Comparison of ENCODE assay signal across 9 cellular contexts in genomic region chr10:63976538-63976937, GRCh38.
DNase-seq lines count a peak whose midpoint lies in the region; ATAC-seq, FAIRE-seq and TF ChIP-seq lines count a peak whose summit lies in the region.
"Had no signal": no experiment of that assay in that cellular context is flagged by ENCODE, and none has a peak within 500 bp of the region (broad histone marks: within the 10 kb centered on the region; RNA-seq: fewer than 3 reads in every experiment).

No MANE protein-coding gene starts in this region.

- H3K36me3 ChIP-seq in H1 (ENCODE audit: control insufficient read depth in 2 of 4, insufficient read depth in 4 of 4, low read length in 3 of 4) = no peaks in the 10 kb centered on the region
- no peaks in the 10 kb centered on the region for H3K36me3 ChIP-seq in naive thymus-derived CD4-positive, alpha-beta T cell (ENCODE audit: control insufficient read depth in 2 of 3, insufficient read depth in 3 of 3, low read length in 3 of 3)

- peaks cover 0 to 5% (median 0%) of the 10 kb centered on the region in 5 donors for H3K27me3 Mint-ChIP-seq in naive thymus-derived CD4-positive, alpha-beta T cell
- H3K27me3 Mint-ChIP-seq: CD4-positive, alpha-beta memory T cell had no signal

- no peak overlapping the region for H2BK15ac ChIP-seq in H1 (ENCODE audit: low read length)

- H2AFZ ChIP-seq in H1 (ENCODE audit: low read length) = peak overlapping the region; percentile 66; the same call in 1 of the 2 replicates

- H3K56ac ChIP-seq in H1 (replicated peaks; ENCODE audit: insufficient read length, low read depth, low read length) = no peak overlapping the region

- H2AK5ac ChIP-seq in H1 (ENCODE audit: low read depth, low read length) = no peak overlapping the region

- H4K20me1 ChIP-seq in H1 (replicated peaks in 1 of 2; ENCODE audit: control insufficient read depth in 1 of 2, insufficient read depth in 2 of 2, low read length in 2 of 2) = no peaks in the 10 kb centered on the region

- H3K4me2 ChIP-seq in H1 (ENCODE audit: insufficient read depth in 1 of 2, low read depth in 2 of 2, low read length in 2 of 2) = no peak overlapping the region

- peak; percentile 0 for DNase-seq in NCI-H2029 treated with DMSO at 0.1 percent for 48 hours (lab: John Stamatoyannopoulos, UW)
- no peak for DNase-seq in NCI-H2029 (lab: John Stamatoyannopoulos, UW)
- peak; percentile 20 to 43 for DNase-seq in SHP77 (lab: John Stamatoyannopoulos, UW)
- peak in 1 of 2 experiments; percentile 75 for DNase-seq in H1 (ENCODE audit: low read depth in 1 of 2, low spot score in 2 of 2)
- DNase-seq in naive thymus-derived CD4-positive, alpha-beta T cell = peak in 2 of 9 donors; percentile 2 to 26
- DNase-seq in NCI-H1694 (lab: John Stamatoyannopoulos, UW) = no peak

- CTCF ChIA-PET in H1 (lab: Charles Lee; ENCODE audit: partially characterized antibody) = interaction anchor here (0.9 to 12.0 kb wide), 34 partner anchors 8 to 214 kb away, joined by 3 to 256 read pairs (median 7); no protein-coding TSS in a partner anchor
- CTCF ChIA-PET in naive thymus-derived CD4-positive, alpha-beta T cell (lab: Charles Lee) = no interaction called here

- no peak overlapping the region for H2BK120ac ChIP-seq in H1 (replicated peaks; ENCODE audit: low read depth, low read length)

- 64% methylated on average over 5 of the region's 5 CpGs; no CpG with 5 or more reads in 1 of the 2 experiments for WGBS in H1 (ENCODE audit: extremely low coverage in 1 of 2, insufficient coverage in 1 of 2, insufficient read length in 1 of 2, insufficient replicate concordance in 2 of 2, low coverage in 1 of 2, low lambda C conversion rate in 2 of 2, missing lambda C conversion rate in 1 of 2), 2 experiments

- peak overlapping the region; percentile 35; the same call in 1 of the 2 replicates for H4K8ac ChIP-seq in H1 (ENCODE audit: extremely low read depth, insufficient read depth, low read length)

- H3K4me3 Mint-ChIP-seq in naive thymus-derived CD4-positive, alpha-beta T cell = no peak overlapping the region
- H3K4me3 Mint-ChIP-seq: CD4-positive, alpha-beta memory T cell had no signal

- H3K27ac ChIP-seq in H1 (ENCODE audit: low read depth, low read length) = no peak overlapping the region
- H3K27ac ChIP-seq in naive thymus-derived CD4-positive, alpha-beta T cell (ENCODE audit: low read depth, low read length) = no peak overlapping the region

- H3K4me1 Mint-ChIP-seq in naive thymus-derived CD4-positive, alpha-beta T cell = peaks cover 0 to 1% (median 0%) of the 10 kb centered on the region in 7 donors
- H3K4me1 Mint-ChIP-seq: CD4-positive, alpha-beta memory T cell had no signal

- no peak for TF ChIP-seq POLR2A in H1 (IDR thresholded peaks at IDR 0.05; ENCODE audit: control extremely low read depth in 1 of 2, low read depth in 2 of 2, low read length in 2 of 2)

- no peak overlapping the region for H3K4ac ChIP-seq in H1 (replicated peaks; ENCODE audit: insufficient read length, low read depth, low read length)

- no peaks in the 10 kb centered on the region for H3K9me3 ChIP-seq in H1 (ENCODE audit: insufficient read depth in 2 of 2, low read depth in 1 of 2, low read length in 1 of 2)
- no peaks in the 10 kb centered on the region for H3K9me3 ChIP-seq in naive thymus-derived CD4-positive, alpha-beta T cell (ENCODE audit: control insufficient read depth in 2 of 3, low read length in 3 of 3)

- FAIRE-seq in H1 (lab: Jason Lieb, UNC) = peak; percentile 45

- H3K9ac ChIP-seq in H1 (replicated peaks in 1 of 4; ENCODE audit: extremely low read depth in 1 of 4, low read depth in 3 of 4, low read length in 3 of 4) = no peak overlapping the region

- peak; percentile 73 to 83 (median 77) for TF ChIP-seq CTCF in H1 (IDR thresholded peaks at IDR 0.05; ENCODE audit: control extremely low read depth in 1 of 3, insufficient read depth in 1 of 3, low read depth in 1 of 3, low read length in 3 of 3)

- H3K18ac ChIP-seq in H1 (ENCODE audit: extremely low read depth, low read length) = no peak overlapping the region

- no peak overlapping the region for H4K5ac ChIP-seq in H1 (ENCODE audit: insufficient read length, low read depth, low read length)

- H3K9me3 Mint-ChIP-seq in naive thymus-derived CD4-positive, alpha-beta T cell = no peaks in the 10 kb centered on the region
- H3K9me3 Mint-ChIP-seq: CD4-positive, alpha-beta memory T cell had no signal

- H3K23ac ChIP-seq in H1 (ENCODE audit: insufficient read length) = no peak overlapping the region

- H3K36me3 Mint-ChIP-seq in naive thymus-derived CD4-positive, alpha-beta T cell = no peaks in the 10 kb centered on the region
- H3K36me3 Mint-ChIP-seq: CD4-positive, alpha-beta memory T cell had no signal

- no peak overlapping the region for H2BK5ac ChIP-seq in H1 (ENCODE audit: low read depth, low read length)

- H3K27me3 ChIP-seq in H1 (replicated peaks in 1 of 4; ENCODE audit: control insufficient read depth in 3 of 4, extremely low read depth in 1 of 4, insufficient read depth in 3 of 4, low read length in 3 of 4) = no peaks in the 10 kb centered on the region
- H3K27me3 ChIP-seq in naive thymus-derived CD4-positive, alpha-beta T cell (ENCODE audit: control insufficient read depth in 2 of 2, insufficient read depth in 2 of 2, low read length in 2 of 2) = no peaks in the 10 kb centered on the region

- H3K4me1 ChIP-seq in H1 (replicated peaks in 1 of 4; ENCODE audit: control insufficient read depth in 3 of 4, insufficient read depth in 4 of 4, low read length in 3 of 4) = no peaks in the 10 kb centered on the region; a peak in 1 of 7 replicates
- no peaks in the 10 kb centered on the region for H3K4me1 ChIP-seq in naive thymus-derived CD4-positive, alpha-beta T cell (ENCODE audit: control insufficient read depth in 2 of 2, insufficient read depth in 2 of 2, low read length in 2 of 2)

- no peaks in the 10 kb centered on the region for H3K79me1 ChIP-seq in H1 (ENCODE audit: low read depth, low read length)

- ATAC-seq in GM19452 (IDR thresholded peaks at IDR 0.05; ENCODE audit: unreplicated experiment) = peak; percentile 91
- ATAC-seq in HG03354 (IDR thresholded peaks at IDR 0.05; ENCODE audit: poor library complexity, severe bottlenecking, unreplicated experiment) = peak; percentile 93
- ATAC-seq in naive thymus-derived CD4-positive, alpha-beta T cell = peak; percentile 43

- H3K23me2 ChIP-seq in H1 (ENCODE audit: low read depth, low read length) = no peaks in the 10 kb centered on the region

- no peak overlapping the region for H3K4me3 ChIP-seq in H1 (ENCODE audit: extremely low read depth in 1 of 4, insufficient read depth in 2 of 4, low read depth in 3 of 4, low read length in 4 of 4)
- no peak overlapping the region for H3K4me3 ChIP-seq in naive thymus-derived CD4-positive, alpha-beta T cell (ENCODE audit: low read length)

- POLR2A ChIA-PET in H1 (lab: Charles Lee; ENCODE audit: partially characterized antibody) = no interaction called here
- POLR2A ChIA-PET in naive thymus-derived CD4-positive, alpha-beta T cell (lab: Charles Lee) = no interaction called here

- H3K27ac Mint-ChIP-seq in naive thymus-derived CD4-positive, alpha-beta T cell = no peak overlapping the region
- H3K27ac Mint-ChIP-seq: CD4-positive, alpha-beta memory T cell had no signal

- intact Hi-C loops in naive thymus-derived CD4-positive, alpha-beta T cell (cut with micrococcal nuclease) = loop anchor here (1.0 to 2.0 kb wide), 3 partner anchors 104 to 110 kb away; no protein-coding TSS in a partner anchor

- no peak overlapping the region for H2BK12ac ChIP-seq in H1 (ENCODE audit: low read depth, low read length)

- H3K14ac ChIP-seq in H1 (ENCODE audit: insufficient read length) = no peak overlapping the region

- no peak overlapping the region; the same call in 1 of the 2 replicates for H2BK20ac ChIP-seq in H1 (ENCODE audit: low read length)

- no peak overlapping the region for H4K91ac ChIP-seq in H1 (replicated peaks; ENCODE audit: insufficient read length, low read length)

- H3K79me2 ChIP-seq in H1 (ENCODE audit: control insufficient read depth in 1 of 2, insufficient read depth in 2 of 2, low read length in 2 of 2) = no peaks in the 10 kb centered on the region

- peak; percentile 73 to 78 for TF ChIP-seq RAD21 in H1 (IDR thresholded peaks at IDR 0.05 in 1 of 2, conservative IDR thresholded peaks at IDR 0.05 in 1 of 2; ENCODE audit: low read depth in 2 of 2, low read length in 2 of 2)

- no peak for TF ChIP-seq EP300 in H1 (IDR thresholded peaks at IDR 0.05; ENCODE audit: borderline replicate concordance in 1 of 2, low read depth in 2 of 2, low read length in 2 of 2)

TF ChIP-seq in H1, 55 proteins besides CTCF, POLR2A, EP300 and RAD21:
- TF ChIP-seq BCL11A (IDR thresholded peaks at IDR 0.05; ENCODE audit: low read depth in 2 of 2, low read length in 2 of 2) (no peak), NANOG (IDR thresholded peaks at IDR 0.05; ENCODE audit: insufficient read depth, low read depth, low read length, poor library complexity, severe bottlenecking) (no peak), FOSL1 (IDR thresholded peaks at IDR 0.05; ENCODE audit: insufficient read depth, low read depth, low read length) (no peak), ATF3 (IDR thresholded peaks at IDR 0.05; ENCODE audit: insufficient read depth, low read depth, low read length) (0 out of 2 replicates have a peak, but pooled peaks have one; percentile 9), SP1 (IDR thresholded peaks at IDR 0.05; ENCODE audit: low read depth, low read length) (no peak), MAX (IDR thresholded peaks at IDR 0.05) (peak; percentile 58), RBBP5 (IDR thresholded peaks at IDR 0.05; ENCODE audit: borderline replicate concordance, low read depth, low read length) (no peak), CHD2 (IDR thresholded peaks at IDR 0.05; ENCODE audit: low read length) (no peak)

Comparison
In these comparisons a context has a peak if more than half of its experiments do, and no peak if none do; other contexts are left out.
1. DNase-seq: peak in NCI-H2029 treated with DMSO at 0.1 percent for 48 hours (single experiment) and SHP77 (2 of 2); none in NCI-H2029 (single experiment) and NCI-H1694 (single experiment).
2. ATAC-seq: peak in every context shown above with its lines; median percentile 93 in HG03354; 91 in GM19452; 43 in naive thymus-derived CD4-positive, alpha-beta T cell.